ENCODE assay signal across 8 cellular contexts in genomic region chr20:31606928-31607639, GRCh38. TPM values are rescaled to one million over a fixed set of nuclear protein-coding genes. Genes with fewer than 3 reads are reported as not detected.
DNase-seq lines count a peak whose midpoint lies in the region; ATAC-seq lines count a peak whose summit lies in the region.

No MANE protein-coding gene starts in this region.

- no peak overlapping the region; the same call in 1 of the 2 replicates for H3K27ac ChIP-seq in SJCRH30
- H3K27ac ChIP-seq in trophoblast cell (ENCODE audit: low read depth, low read length): peak overlapping the region; percentile 99

- no peak overlapping the region for H3K23ac ChIP-seq in trophoblast cell (ENCODE audit: low read length)

- peaks cover 82% of the 10 kb centered on the region for H3K79me1 ChIP-seq in trophoblast cell (ENCODE audit: low read length)

- H3K9ac ChIP-seq in trophoblast cell (ENCODE audit: low read length): peak overlapping the region; percentile 93

- H3K4me2 ChIP-seq in trophoblast cell (ENCODE audit: low read length): peak overlapping the region; percentile 75

- peaks cover 35% of the 10 kb centered on the region for H3K79me2 ChIP-seq in trophoblast cell (ENCODE audit: control insufficient read depth, insufficient read depth, low read length, poor library complexity)

- H4K12ac ChIP-seq in trophoblast cell (ENCODE audit: low read depth, low read length): peak overlapping the region; percentile 46

- H3K4ac ChIP-seq in trophoblast cell (ENCODE audit: low read depth, low read length): peak overlapping the region; percentile 97

- DNase-seq in AG08395 (ENCODE audit: low spot score): peak; percentile 59
- DNase-seq in HPDE6-E6E7 (ENCODE audit: extremely low spot score): peak; percentile 86
- DNase-seq in SJCRH30: peak; percentile 68 to 73
- DNase-seq in fibroblast of gingiva (ENCODE audit: low read depth): peak; percentile 58
- peak; percentile 81 to 84 for DNase-seq in trophoblast cell
- DNase-seq in activated CD4-positive, CD25-positive, alpha-beta regulatory T cell (lab: John Stamatoyannopoulos, UW): no peak
- no peak for DNase-seq in dedifferentiated amniotic fluid mesenchymal stem cell (ENCODE audit: extremely low spot score)

- H4K8ac ChIP-seq in trophoblast cell (ENCODE audit: low read depth, low read length): peak overlapping the region; percentile 98

- H3K36me3 ChIP-seq in SJCRH30 (peaks cover 4% of the 10 kb centered on the region; the same call in 1 of the 2 replicates), trophoblast cell (ENCODE audit: control insufficient read depth in 1 of 2, insufficient read depth in 2 of 2, low read length in 2 of 2) (peaks cover 16 to 18% of the 10 kb centered on the region in 2 experiments)

- H3K27me3 ChIP-seq in SJCRH30 (no peaks in the 10 kb centered on the region), trophoblast cell (ENCODE audit: insufficient read depth, low read length) (no peaks in the 10 kb centered on the region)

- H3K4me1 ChIP-seq in SJCRH30: peaks cover 33% of the 10 kb centered on the region
- peaks cover 22 to 37% of the 10 kb centered on the region in 2 experiments for H3K4me1 ChIP-seq in trophoblast cell (ENCODE audit: control insufficient read depth in 1 of 2, insufficient read depth in 2 of 2, low read length in 2 of 2)

- H3K9me3 ChIP-seq in SJCRH30 (replicated peaks): no peaks in the 10 kb centered on the region
- no peaks in the 10 kb centered on the region for H3K9me3 ChIP-seq in trophoblast cell (ENCODE audit: insufficient read depth, low read depth, low read length)

- H3K14ac ChIP-seq in trophoblast cell (ENCODE audit: low read length): peak overlapping the region; percentile 94

- ATAC-seq in GM21528 (IDR thresholded peaks at IDR 0.05; ENCODE audit: low FRiP score, unreplicated experiment): no peak

- peak overlapping the region; percentile 76 for H2BK12ac ChIP-seq in trophoblast cell (ENCODE audit: low read length)

- peak overlapping the region; percentile 94 for H3K18ac ChIP-seq in trophoblast cell (ENCODE audit: low read length)

- no peak overlapping the region for H2AFZ ChIP-seq in trophoblast cell (ENCODE audit: insufficient read depth, low read length, poor library complexity)

- peak overlapping the region; percentile 96 for H4K91ac ChIP-seq in trophoblast cell (ENCODE audit: low read depth, low read length)

- WGBS in trophoblast cell (ENCODE audit: extremely low coverage, insufficient coverage, insufficient read length): no CpG with 5 or more reads among the region's 7 CpGs

- H3K4me3 ChIP-seq in SJCRH30 (peak overlapping the region; percentile 74), trophoblast cell (ENCODE audit: low read depth, low read length) (peak overlapping the region; percentile 91)

- peak overlapping the region; percentile 25 for H2AK5ac ChIP-seq in trophoblast cell (ENCODE audit: low read length)

- H2BK120ac ChIP-seq in trophoblast cell (ENCODE audit: insufficient read depth, low read length, poor library complexity): peak overlapping the region; percentile 96

- peak overlapping the region; percentile 98 for H2BK5ac ChIP-seq in trophoblast cell (ENCODE audit: low read depth, low read length, poor library complexity)

RNA-seq across cellular contexts. Expression of gene ID1, which starts 2.0 kb away (rescaled TPM):
- total RNA-seq in SJCRH30 (2014; rRNA removed; shearing (Covaris generic)): 71.6 and 73.9 TPM in 2 replicates
- polyA plus RNA-seq in trophoblast cell (2013): 992 and 1,052 TPM in 2 replicates

RNA-seq across cellular contexts. Expression of gene COX4I2, which starts 30.6 kb away (rescaled TPM):
- total RNA-seq in SJCRH30 (2014; rRNA removed; shearing (Covaris generic)): not detected in 2 replicates
- polyA plus RNA-seq in trophoblast cell (2013): 1.7 TPM in 2 replicates

Comparison
In these comparisons a context has a peak if more than half of its experiments do, and no peak if none do; other contexts are left out.
1. DNase-seq: peak in AG08395 (single experiment), HPDE6-E6E7 (single experiment), SJCRH30 (2 of 2), fibroblast of gingiva (single experiment) and trophoblast cell (2 of 2); none in activated CD4-positive, CD25-positive, alpha-beta regulatory T cell (0 of 4) and dedifferentiated amniotic fluid mesenchymal stem cell (single experiment).